1 cellular context compared by ENCODE assay signal in the genomic region with DNA sequence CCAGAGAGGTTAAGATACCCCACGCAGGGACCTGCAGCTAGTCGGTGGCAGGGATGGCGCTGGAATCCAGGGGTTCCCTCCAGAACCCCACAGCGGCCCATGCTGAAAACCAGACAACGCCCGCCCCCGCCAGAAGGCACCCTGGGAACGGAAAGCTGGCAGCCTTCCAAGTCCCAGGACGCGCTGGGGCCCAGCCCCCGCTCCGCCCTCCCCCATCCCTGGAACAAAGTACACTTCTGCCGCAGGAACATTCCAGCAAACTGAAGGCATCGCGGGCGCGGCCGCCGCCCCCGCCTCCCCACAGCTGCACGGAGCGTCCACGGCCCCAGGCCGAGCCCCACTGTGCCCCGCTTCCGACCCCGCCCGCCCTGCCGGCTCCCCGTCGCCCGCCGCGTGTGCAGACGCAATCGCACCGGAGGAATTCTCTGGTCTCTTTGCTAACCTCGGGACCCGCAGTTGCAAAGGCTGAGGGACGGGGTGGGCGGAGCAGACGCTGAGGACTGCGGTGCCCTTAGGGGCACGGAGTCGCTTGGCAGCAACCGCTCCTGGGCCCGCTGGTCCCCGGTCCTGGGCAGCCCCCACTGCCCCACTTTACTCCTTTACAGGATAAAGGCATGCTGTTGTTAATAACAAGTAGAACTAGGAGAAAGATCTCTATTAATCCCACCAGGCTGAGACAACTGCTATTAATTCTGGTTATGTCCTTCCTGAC.
A peak's percentile ranks its signal among the peaks of the same experiment; 100 is the strongest.
TF ChIP-seq lines count a peak whose summit lies in the region.

No MANE protein-coding gene starts in this region.

TF ChIP-seq in K562, 482 proteins besides CTCF, POLR2A, EP300 and RAD21 (continued from another document and continues in another):
- TF ChIP-seq, protein P1, sequence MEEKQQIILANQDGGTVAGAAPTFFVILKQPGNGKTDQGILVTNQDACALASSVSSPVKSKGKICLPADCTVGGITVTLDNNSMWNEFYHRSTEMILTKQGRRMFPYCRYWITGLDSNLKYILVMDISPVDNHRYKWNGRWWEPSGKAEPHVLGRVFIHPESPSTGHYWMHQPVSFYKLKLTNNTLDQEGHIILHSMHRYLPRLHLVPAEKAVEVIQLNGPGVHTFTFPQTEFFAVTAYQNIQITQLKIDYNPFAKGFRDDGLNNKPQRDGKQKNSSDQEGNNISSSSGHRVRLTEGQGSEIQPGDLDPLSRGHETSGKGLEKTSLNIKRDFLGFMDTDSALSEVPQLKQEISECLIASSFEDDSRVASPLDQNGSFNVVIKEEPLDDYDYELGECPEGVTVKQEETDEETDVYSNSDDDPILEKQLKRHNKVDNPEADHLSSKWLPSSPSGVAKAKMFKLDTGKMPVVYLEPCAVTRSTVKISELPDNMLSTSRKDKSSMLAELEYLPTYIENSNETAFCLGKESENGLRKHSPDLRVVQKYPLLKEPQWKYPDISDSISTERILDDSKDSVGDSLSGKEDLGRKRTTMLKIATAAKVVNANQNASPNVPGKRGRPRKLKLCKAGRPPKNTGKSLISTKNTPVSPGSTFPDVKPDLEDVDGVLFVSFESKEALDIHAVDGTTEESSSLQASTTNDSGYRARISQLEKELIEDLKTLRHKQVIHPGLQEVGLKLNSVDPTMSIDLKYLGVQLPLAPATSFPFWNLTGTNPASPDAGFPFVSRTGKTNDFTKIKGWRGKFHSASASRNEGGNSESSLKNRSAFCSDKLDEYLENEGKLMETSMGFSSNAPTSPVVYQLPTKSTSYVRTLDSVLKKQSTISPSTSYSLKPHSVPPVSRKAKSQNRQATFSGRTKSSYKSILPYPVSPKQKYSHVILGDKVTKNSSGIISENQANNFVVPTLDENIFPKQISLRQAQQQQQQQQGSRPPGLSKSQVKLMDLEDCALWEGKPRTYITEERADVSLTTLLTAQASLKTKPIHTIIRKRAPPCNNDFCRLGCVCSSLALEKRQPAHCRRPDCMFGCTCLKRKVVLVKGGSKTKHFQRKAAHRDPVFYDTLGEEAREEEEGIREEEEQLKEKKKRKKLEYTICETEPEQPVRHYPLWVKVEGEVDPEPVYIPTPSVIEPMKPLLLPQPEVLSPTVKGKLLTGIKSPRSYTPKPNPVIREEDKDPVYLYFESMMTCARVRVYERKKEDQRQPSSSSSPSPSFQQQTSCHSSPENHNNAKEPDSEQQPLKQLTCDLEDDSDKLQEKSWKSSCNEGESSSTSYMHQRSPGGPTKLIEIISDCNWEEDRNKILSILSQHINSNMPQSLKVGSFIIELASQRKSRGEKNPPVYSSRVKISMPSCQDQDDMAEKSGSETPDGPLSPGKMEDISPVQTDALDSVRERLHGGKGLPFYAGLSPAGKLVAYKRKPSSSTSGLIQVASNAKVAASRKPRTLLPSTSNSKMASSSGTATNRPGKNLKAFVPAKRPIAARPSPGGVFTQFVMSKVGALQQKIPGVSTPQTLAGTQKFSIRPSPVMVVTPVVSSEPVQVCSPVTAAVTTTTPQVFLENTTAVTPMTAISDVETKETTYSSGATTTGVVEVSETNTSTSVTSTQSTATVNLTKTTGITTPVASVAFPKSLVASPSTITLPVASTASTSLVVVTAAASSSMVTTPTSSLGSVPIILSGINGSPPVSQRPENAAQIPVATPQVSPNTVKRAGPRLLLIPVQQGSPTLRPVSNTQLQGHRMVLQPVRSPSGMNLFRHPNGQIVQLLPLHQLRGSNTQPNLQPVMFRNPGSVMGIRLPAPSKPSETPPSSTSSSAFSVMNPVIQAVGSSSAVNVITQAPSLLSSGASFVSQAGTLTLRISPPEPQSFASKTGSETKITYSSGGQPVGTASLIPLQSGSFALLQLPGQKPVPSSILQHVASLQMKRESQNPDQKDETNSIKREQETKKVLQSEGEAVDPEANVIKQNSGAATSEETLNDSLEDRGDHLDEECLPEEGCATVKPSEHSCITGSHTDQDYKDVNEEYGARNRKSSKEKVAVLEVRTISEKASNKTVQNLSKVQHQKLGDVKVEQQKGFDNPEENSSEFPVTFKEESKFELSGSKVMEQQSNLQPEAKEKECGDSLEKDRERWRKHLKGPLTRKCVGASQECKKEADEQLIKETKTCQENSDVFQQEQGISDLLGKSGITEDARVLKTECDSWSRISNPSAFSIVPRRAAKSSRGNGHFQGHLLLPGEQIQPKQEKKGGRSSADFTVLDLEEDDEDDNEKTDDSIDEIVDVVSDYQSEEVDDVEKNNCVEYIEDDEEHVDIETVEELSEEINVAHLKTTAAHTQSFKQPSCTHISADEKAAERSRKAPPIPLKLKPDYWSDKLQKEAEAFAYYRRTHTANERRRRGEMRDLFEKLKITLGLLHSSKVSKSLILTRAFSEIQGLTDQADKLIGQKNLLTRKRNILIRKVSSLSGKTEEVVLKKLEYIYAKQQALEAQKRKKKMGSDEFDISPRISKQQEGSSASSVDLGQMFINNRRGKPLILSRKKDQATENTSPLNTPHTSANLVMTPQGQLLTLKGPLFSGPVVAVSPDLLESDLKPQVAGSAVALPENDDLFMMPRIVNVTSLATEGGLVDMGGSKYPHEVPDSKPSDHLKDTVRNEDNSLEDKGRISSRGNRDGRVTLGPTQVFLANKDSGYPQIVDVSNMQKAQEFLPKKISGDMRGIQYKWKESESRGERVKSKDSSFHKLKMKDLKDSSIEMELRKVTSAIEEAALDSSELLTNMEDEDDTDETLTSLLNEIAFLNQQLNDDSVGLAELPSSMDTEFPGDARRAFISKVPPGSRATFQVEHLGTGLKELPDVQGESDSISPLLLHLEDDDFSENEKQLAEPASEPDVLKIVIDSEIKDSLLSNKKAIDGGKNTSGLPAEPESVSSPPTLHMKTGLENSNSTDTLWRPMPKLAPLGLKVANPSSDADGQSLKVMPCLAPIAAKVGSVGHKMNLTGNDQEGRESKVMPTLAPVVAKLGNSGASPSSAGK (IDR thresholded peaks at IDR 0.05): peak; percentile 18; the same call in 1 of the 2 replicates
- no peak for TF ChIP-seq ZNF830 (CRISPR knock-in tag; IDR thresholded peaks at IDR 0.05)
- TF ChIP-seq NR2C2 (CRISPR knock-in tag; IDR thresholded peaks at IDR 0.05): 0 out of 2 replicates have a peak, but pooled peaks have one; percentile 10
- TF ChIP-seq NR2C2 (tag; IDR thresholded peaks at IDR 0.05): peak; percentile 61
- peak; percentile 87 for TF ChIP-seq NFIX (CRISPR knock-in tag; IDR thresholded peaks at IDR 0.05; ENCODE audit: low read depth)
- TF ChIP-seq, protein P2, sequence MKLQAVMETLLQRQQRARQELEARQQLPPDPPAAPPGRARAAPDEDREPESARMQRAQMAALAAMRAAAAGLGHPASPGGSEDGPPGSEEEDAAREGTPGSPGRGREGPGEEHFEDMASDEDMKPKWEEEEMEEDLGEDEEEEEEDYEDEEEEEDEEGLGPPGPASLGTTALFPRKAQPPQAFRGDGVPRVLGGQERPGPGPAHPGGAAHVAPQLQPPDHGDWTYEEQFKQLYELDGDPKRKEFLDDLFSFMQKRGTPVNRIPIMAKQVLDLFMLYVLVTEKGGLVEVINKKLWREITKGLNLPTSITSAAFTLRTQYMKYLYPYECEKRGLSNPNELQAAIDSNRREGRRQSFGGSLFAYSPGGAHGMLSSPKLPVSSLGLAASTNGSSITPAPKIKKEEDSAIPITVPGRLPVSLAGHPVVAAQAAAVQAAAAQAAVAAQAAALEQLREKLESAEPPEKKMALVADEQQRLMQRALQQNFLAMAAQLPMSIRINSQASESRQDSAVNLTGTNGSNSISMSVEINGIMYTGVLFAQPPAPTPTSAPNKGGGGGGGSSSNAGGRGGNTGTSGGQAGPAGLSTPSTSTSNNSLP (IDR thresholded peaks at IDR 0.05; ENCODE audit: borderline replicate concordance, low read depth, low read length): no peak
- no peak for TF ChIP-seq ZNF134 (CRISPR knock-in tag; conservative IDR thresholded peaks at IDR 0.05)
- no peak for TF ChIP-seq CEBPG (CRISPR knock-in tag; IDR thresholded peaks at IDR 0.05)
- 0 out of 4 replicates have a peak, but pooled peaks of 1 of the 2 experiments have one; percentile 13 for TF ChIP-seq CEBPG (tag; conservative IDR thresholded peaks at IDR 0.05 in 1 of 2, IDR thresholded peaks at IDR 0.05 in 1 of 2)
- peak; percentile 95 for TF ChIP-seq EGR1 (conservative IDR thresholded peaks at IDR 0.05)
- TF ChIP-seq TAF9B (IDR thresholded peaks at IDR 0.05; ENCODE audit: partially characterized antibody): no peak
- peak; percentile 38 for TF ChIP-seq PCBP1 (IDR thresholded peaks at IDR 0.05; ENCODE audit: low read depth, low read length, poor library complexity, severe bottlenecking)
- peak; percentile 7; the same call in 1 of the 2 replicates for TF ChIP-seq NFE2 (IDR thresholded peaks at IDR 0.05; ENCODE audit: low read depth)
- TF ChIP-seq FOXA3 (CRISPR knock-in tag; conservative IDR thresholded peaks at IDR 0.05 in 1 of 2, IDR thresholded peaks at IDR 0.05 in 1 of 2): no peak
- peak; percentile 45; the same call in 1 of the 2 replicates for TF ChIP-seq HNRNPL (IDR thresholded peaks at IDR 0.05; ENCODE audit: low read depth, low read length)
- peak; percentile 66 for TF ChIP-seq NCOR1 (IDR thresholded peaks at IDR 0.05)
- TF ChIP-seq, protein P3, sequence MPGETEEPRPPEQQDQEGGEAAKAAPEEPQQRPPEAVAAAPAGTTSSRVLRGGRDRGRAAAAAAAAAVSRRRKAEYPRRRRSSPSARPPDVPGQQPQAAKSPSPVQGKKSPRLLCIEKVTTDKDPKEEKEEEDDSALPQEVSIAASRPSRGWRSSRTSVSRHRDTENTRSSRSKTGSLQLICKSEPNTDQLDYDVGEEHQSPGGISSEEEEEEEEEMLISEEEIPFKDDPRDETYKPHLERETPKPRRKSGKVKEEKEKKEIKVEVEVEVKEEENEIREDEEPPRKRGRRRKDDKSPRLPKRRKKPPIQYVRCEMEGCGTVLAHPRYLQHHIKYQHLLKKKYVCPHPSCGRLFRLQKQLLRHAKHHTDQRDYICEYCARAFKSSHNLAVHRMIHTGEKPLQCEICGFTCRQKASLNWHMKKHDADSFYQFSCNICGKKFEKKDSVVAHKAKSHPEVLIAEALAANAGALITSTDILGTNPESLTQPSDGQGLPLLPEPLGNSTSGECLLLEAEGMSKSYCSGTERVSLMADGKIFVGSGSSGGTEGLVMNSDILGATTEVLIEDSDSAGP (CRISPR knock-in tag; IDR thresholded peaks at IDR 0.05): no peak
- no peak for TF ChIP-seq MTF1 (CRISPR knock-in tag; IDR thresholded peaks at IDR 0.05; ENCODE audit: borderline replicate concordance)
- TF ChIP-seq KAT2B (IDR thresholded peaks at IDR 0.05; ENCODE audit: low read depth, low read length): no peak
- TF ChIP-seq, protein P4, sequence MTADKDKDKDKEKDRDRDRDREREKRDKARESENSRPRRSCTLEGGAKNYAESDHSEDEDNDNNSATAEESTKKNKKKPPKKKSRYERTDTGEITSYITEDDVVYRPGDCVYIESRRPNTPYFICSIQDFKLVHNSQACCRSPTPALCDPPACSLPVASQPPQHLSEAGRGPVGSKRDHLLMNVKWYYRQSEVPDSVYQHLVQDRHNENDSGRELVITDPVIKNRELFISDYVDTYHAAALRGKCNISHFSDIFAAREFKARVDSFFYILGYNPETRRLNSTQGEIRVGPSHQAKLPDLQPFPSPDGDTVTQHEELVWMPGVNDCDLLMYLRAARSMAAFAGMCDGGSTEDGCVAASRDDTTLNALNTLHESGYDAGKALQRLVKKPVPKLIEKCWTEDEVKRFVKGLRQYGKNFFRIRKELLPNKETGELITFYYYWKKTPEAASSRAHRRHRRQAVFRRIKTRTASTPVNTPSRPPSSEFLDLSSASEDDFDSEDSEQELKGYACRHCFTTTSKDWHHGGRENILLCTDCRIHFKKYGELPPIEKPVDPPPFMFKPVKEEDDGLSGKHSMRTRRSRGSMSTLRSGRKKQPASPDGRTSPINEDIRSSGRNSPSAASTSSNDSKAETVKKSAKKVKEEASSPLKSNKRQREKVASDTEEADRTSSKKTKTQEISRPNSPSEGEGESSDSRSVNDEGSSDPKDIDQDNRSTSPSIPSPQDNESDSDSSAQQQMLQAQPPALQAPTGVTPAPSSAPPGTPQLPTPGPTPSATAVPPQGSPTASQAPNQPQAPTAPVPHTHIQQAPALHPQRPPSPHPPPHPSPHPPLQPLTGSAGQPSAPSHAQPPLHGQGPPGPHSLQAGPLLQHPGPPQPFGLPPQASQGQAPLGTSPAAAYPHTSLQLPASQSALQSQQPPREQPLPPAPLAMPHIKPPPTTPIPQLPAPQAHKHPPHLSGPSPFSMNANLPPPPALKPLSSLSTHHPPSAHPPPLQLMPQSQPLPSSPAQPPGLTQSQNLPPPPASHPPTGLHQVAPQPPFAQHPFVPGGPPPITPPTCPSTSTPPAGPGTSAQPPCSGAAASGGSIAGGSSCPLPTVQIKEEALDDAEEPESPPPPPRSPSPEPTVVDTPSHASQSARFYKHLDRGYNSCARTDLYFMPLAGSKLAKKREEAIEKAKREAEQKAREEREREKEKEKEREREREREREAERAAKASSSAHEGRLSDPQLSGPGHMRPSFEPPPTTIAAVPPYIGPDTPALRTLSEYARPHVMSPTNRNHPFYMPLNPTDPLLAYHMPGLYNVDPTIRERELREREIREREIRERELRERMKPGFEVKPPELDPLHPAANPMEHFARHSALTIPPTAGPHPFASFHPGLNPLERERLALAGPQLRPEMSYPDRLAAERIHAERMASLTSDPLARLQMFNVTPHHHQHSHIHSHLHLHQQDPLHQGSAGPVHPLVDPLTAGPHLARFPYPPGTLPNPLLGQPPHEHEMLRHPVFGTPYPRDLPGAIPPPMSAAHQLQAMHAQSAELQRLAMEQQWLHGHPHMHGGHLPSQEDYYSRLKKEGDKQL (CRISPR knock-in tag; IDR thresholded peaks at IDR 0.05; ENCODE audit: borderline replicate concordance): 0 out of 2 replicates have a peak, but pooled peaks have one; percentile 42
- TF ChIP-seq GABPA (tag; conservative IDR thresholded peaks at IDR 0.05; ENCODE audit: low read depth): peak; percentile 49; the same call in 1 of the 2 replicates
- TF ChIP-seq MIER1 (IDR thresholded peaks at IDR 0.05; ENCODE audit: low read depth): no peak
- peak; percentile 58; the same call in 1 of the 2 replicates for TF ChIP-seq SMARCE1 (IDR thresholded peaks at IDR 0.05)
- TF ChIP-seq POLR2G (IDR thresholded peaks at IDR 0.05; ENCODE audit: low read depth, low read length): peak; percentile 84
- TF ChIP-seq TEAD1 (CRISPR knock-in tag; IDR thresholded peaks at IDR 0.05): peak; percentile 72 to 92
- TF ChIP-seq, protein P5, sequence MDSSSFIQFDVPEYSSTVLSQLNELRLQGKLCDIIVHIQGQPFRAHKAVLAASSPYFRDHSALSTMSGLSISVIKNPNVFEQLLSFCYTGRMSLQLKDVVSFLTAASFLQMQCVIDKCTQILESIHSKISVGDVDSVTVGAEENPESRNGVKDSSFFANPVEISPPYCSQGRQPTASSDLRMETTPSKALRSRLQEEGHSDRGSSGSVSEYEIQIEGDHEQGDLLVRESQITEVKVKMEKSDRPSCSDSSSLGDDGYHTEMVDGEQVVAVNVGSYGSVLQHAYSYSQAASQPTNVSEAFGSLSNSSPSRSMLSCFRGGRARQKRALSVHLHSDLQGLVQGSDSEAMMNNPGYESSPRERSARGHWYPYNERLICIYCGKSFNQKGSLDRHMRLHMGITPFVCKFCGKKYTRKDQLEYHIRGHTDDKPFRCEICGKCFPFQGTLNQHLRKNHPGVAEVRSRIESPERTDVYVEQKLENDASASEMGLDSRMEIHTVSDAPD (CRISPR knock-in tag; IDR thresholded peaks at IDR 0.05): no peak
- 0 out of 2 replicates have a peak, but pooled peaks have one; percentile 60 for TF ChIP-seq ZKSCAN1 (IDR thresholded peaks at IDR 0.05; ENCODE audit: low read depth, low read length)
- no peak for TF ChIP-seq HDAC2 (IDR thresholded peaks at IDR 0.05)
- no peak for TF ChIP-seq BMI1 (IDR thresholded peaks at IDR 0.05; ENCODE audit: low read length)
- TF ChIP-seq ZNF324 (CRISPR knock-in tag; IDR thresholded peaks at IDR 0.05): no peak
- no peak for TF ChIP-seq SRF (CRISPR knock-in tag; IDR thresholded peaks at IDR 0.05)
- TF ChIP-seq ZSCAN32 (CRISPR knock-in tag; IDR thresholded peaks at IDR 0.05): no peak
- peak; percentile 25 for TF ChIP-seq DACH1 (IDR thresholded peaks at IDR 0.05; ENCODE audit: partially characterized antibody)
- peak; percentile 97 for TF ChIP-seq CCNT2 (IDR thresholded peaks at IDR 0.05; ENCODE audit: borderline replicate concordance, extremely low read depth, insufficient read length, low read depth, low read length)
- TF ChIP-seq ZNF77 (CRISPR knock-in tag; IDR thresholded peaks at IDR 0.05): no peak
- TF ChIP-seq NFIC (IDR thresholded peaks at IDR 0.05): peak; percentile 99
- no peak for TF ChIP-seq ZNF274 (IDR thresholded peaks at IDR 0.05; ENCODE audit: borderline replicate concordance, low read depth, low read length)
- no peak for TF ChIP-seq ZBED1 (IDR thresholded peaks at IDR 0.05)
